In genomic region chr1:211261229-211261628, GRCh38 we compare ENCODE assay signal across 8 cellular contexts. TPM values are rescaled to one million over a fixed set of nuclear protein-coding genes. Genes with fewer than 3 reads are reported as not detected.
DNase-seq lines count a peak whose midpoint lies in the region; ATAC-seq and TF ChIP-seq lines count a peak whose summit lies in the region.

No MANE protein-coding gene starts in this region.

- H3K56ac ChIP-seq in IMR-90 (ENCODE audit: extremely low read depth, insufficient read depth, low read length) = no peak overlapping the region

- dilution Hi-C loops in IMR-90 (cut with HindIII; ENCODE audit: low sequenced_read_pairs, unreplicated experiment) = no loop called here

- H3K23ac ChIP-seq in IMR-90 (ENCODE audit: low read depth, low read length) = 0 out of 2 replicates have a peak overlapping the region, but pooled peaks have one; percentile 68

- H2BK120ac ChIP-seq in IMR-90 (ENCODE audit: low read depth, low read length) = no peak overlapping the region

- no peak overlapping the region for H3K18ac ChIP-seq in IMR-90 (ENCODE audit: low read depth, low read length)

- no peak for TF ChIP-seq POLR2A in IMR-90 (IDR thresholded peaks at IDR 0.05; ENCODE audit: low read depth, low read length)

- no peaks in the 10 kb centered on the region for H3K9me1 ChIP-seq in IMR-90 (ENCODE audit: insufficient read depth, low read length)

- H2BK20ac ChIP-seq in IMR-90 (ENCODE audit: low read depth, low read length) = no peak overlapping the region

- no peaks in the 10 kb centered on the region for H4K20me1 ChIP-seq in IMR-90 (ENCODE audit: insufficient read depth, low read length)

- peak overlapping the region; percentile 97 for H3K4me2 ChIP-seq in IMR-90 (ENCODE audit: low read depth, low read length)

- H2BK5ac ChIP-seq in IMR-90 (ENCODE audit: low read depth, low read length, poor library complexity, severe bottlenecking) = peak overlapping the region; percentile 38

- H2BK15ac ChIP-seq in IMR-90 (ENCODE audit: low read depth, low read length) = no peak overlapping the region

- H3K36me3 ChIP-seq in ACC112 (ENCODE audit: insufficient read depth, low read length) (no peaks in the 10 kb centered on the region; the same call in 1 of the 2 replicates), IMR-90 (ENCODE audit: control insufficient read depth, insufficient read depth, low read length) (peaks cover 3% of the 10 kb centered on the region; the same call in 1 of the 2 replicates), muscle layer of duodenum (ENCODE audit: control insufficient read depth in 1 of 2, insufficient read depth in 2 of 2, low read length in 2 of 2) (no peaks in the 10 kb centered on the region)

- TF ChIP-seq RAD21 in IMR-90 (IDR thresholded peaks at IDR 0.05; ENCODE audit: low read length) = no peak

- peak overlapping the region; percentile 3; the same call in 1 of the 2 replicates for H3K4ac ChIP-seq in IMR-90 (ENCODE audit: low read depth, low read length)

- CTCF ChIA-PET in IMR-90 (lab: Yijun Ruan, JAX) = interaction anchor here (1.4 kb wide), 1 partner anchor 11 kb away, joined by 3 read pairs; no protein-coding TSS in a partner anchor

- H3K4me1 ChIP-seq in ACC112 (ENCODE audit: control insufficient read depth, insufficient read depth, low read length, unreplicated experiment) (peaks cover 13% of the 10 kb centered on the region), IMR-90 (ENCODE audit: control insufficient read depth, insufficient read depth, low read length) (peaks cover 2% of the 10 kb centered on the region; the same call in 1 of the 2 replicates), muscle layer of duodenum (ENCODE audit: control insufficient read depth in 1 of 2, insufficient read depth in 2 of 2, low read length in 2 of 2) (peaks cover 16 to 20% of the 10 kb centered on the region in 2 donors)

- in situ Hi-C loops in IMR-90 (cut with MboI; ENCODE audit: low sequenced_read_pairs) = no loop called here
- in situ Hi-C loops in GM13976 (cut with MboI; ENCODE audit: low sequenced_read_pairs, unreplicated experiment) = no loop called here

- H2AK5ac ChIP-seq in IMR-90 (ENCODE audit: low read depth, low read length) = no peak overlapping the region

- DNase-seq in IMR-90 (no peak), cardiac fibroblast (ENCODE audit: low read depth in 2 of 2) (no peak), NCI-H1417 (lab: John Stamatoyannopoulos, UW) (no peak), NCI-H82 treated with DMSO at 0.1 percent for 48 hours (lab: John Stamatoyannopoulos, UW; ENCODE audit: unreplicated experiment) (no peak), GM13976 (ENCODE audit: low spot score) (no peak), NCI-H2196 treated with DMSO at 0.1 percent for 48 hours (lab: John Stamatoyannopoulos, UW; ENCODE audit: unreplicated experiment) (no peak)

- H3K79me2 ChIP-seq in ACC112 (ENCODE audit: control insufficient read depth, insufficient read depth, low read length, unreplicated experiment) = peaks cover 54% of the 10 kb centered on the region

- intact Hi-C loops in IMR-90 (cut with micrococcal nuclease) = no loop called here

- H3K27me3 ChIP-seq in ACC112 (ENCODE audit: insufficient read depth, low read length) (no peaks in the 10 kb centered on the region), IMR-90 (ENCODE audit: control insufficient read depth, insufficient read depth, low read length) (no peaks in the 10 kb centered on the region), muscle layer of duodenum (ENCODE audit: low read depth, low read length) (no peaks in the 10 kb centered on the region)

- POLR2A ChIA-PET in IMR-90 (lab: Charles Lee; ENCODE audit: unreplicated experiment) = interaction anchor here (1.1 kb wide), 1 partner anchor 11 kb away, joined by 4 read pairs; no protein-coding TSS in a partner anchor

- peaks cover 4 to 13% of the 10 kb centered on the region in 2 experiments for H3K79me1 ChIP-seq in IMR-90 (ENCODE audit: low read depth in 1 of 2, low read length in 2 of 2)

- no peak for ATAC-seq in IMR-90 (ENCODE audit: low read depth)

- TF ChIP-seq CTCF in IMR-90 (conservative IDR thresholded peaks at IDR 0.05; ENCODE audit: low read depth, low read length) (no peak), cardiac fibroblast (IDR thresholded peaks at IDR 0.05; ENCODE audit: low read depth, low read length) (no peak), GM13976 (IDR thresholded peaks at IDR 0.05; ENCODE audit: borderline replicate concordance, control extremely low read depth, extremely low read depth, insufficient read depth, missing control alignments) (no peak)

- H3K4me3 ChIP-seq in ACC112 (ENCODE audit: low read depth, low read length) = peak overlapping the region; percentile 96
- peak overlapping the region; percentile 100; the same call in 1 of the 2 replicates for H3K4me3 ChIP-seq in IMR-90 (ENCODE audit: insufficient read depth, low read depth, low read length)
- H3K4me3 ChIP-seq in cardiac fibroblast (replicated peaks in 1 of 2; ENCODE audit: low read depth in 2 of 2, low read length in 2 of 2) = peak overlapping the region; percentile 89 to 92
- peak overlapping the region; percentile 73 to 98 for H3K4me3 ChIP-seq in muscle layer of duodenum (ENCODE audit: low read depth in 1 of 2, low read length in 2 of 2)

- H4K91ac ChIP-seq in IMR-90 (ENCODE audit: insufficient read depth, low read depth, low read length) = no peak overlapping the region

- no peak overlapping the region for H3K14ac ChIP-seq in IMR-90 (replicated peaks; ENCODE audit: low read depth, low read length)

- H4K5ac ChIP-seq in IMR-90 (ENCODE audit: low read depth, low read length) = no peak overlapping the region

- H3K9me3 ChIP-seq in IMR-90 (ENCODE audit: control insufficient read depth, insufficient read depth, low read length) = no peaks in the 10 kb centered on the region
- H3K9me3 ChIP-seq in muscle layer of duodenum (ENCODE audit: control insufficient read depth in 1 of 2, low read length in 2 of 2) = no peaks in the 10 kb centered on the region

- H2AFZ ChIP-seq in ACC112 (ENCODE audit: low read length, unreplicated experiment) = peak overlapping the region; percentile 45
- H2AFZ ChIP-seq in IMR-90 (replicated peaks; ENCODE audit: low read length, poor library complexity) = no peak overlapping the region

- peak overlapping the region; percentile 92 for H3K9ac ChIP-seq in IMR-90 (ENCODE audit: low read depth, low read length)

- H4K8ac ChIP-seq in IMR-90 (ENCODE audit: low read depth in 2 of 2, low read length in 2 of 2) = peak overlapping the region in 1 of 2 experiments; percentile 37; a peak in 1 of 4 replicates

- no peak overlapping the region for H2AK9ac ChIP-seq in IMR-90 (replicated peaks; ENCODE audit: low read depth, low read length, poor library complexity)

- H3K27ac ChIP-seq in ACC112 (ENCODE audit: low read depth, low read length) (peak overlapping the region; percentile 32; the same call in 1 of the 2 replicates), IMR-90 (ENCODE audit: insufficient read depth, low read length) (no peak overlapping the region), muscle layer of duodenum (ENCODE audit: low read length) (peak overlapping the region; percentile 12)

- BruUV-seq in IMR-90 (replicated peaks; lab: Mats Ljungman, UMichigan) = no TSS peak

- WGBS in IMR-90 (ENCODE audit: extremely low coverage in 2 of 2, insufficient read length in 1 of 2), 2 experiments = no CpG with 5 or more reads among the region's 2 CpGs

TF ChIP-seq in IMR-90, 13 proteins besides CTCF, POLR2A, EP300 and RAD21:
- TF ChIP-seq SMC3 (IDR thresholded peaks at IDR 0.05; ENCODE audit: low read depth, low read length) (no peak), RFX5 (IDR thresholded peaks at IDR 0.05; ENCODE audit: low read depth, low read length) (no peak), MAZ (IDR thresholded peaks at IDR 0.05; ENCODE audit: borderline replicate concordance, low read depth, low read length) (no peak), CEBPB (IDR thresholded peaks at IDR 0.05; ENCODE audit: low read depth, low read length) (no peak), RCOR1 (IDR thresholded peaks at IDR 0.05; ENCODE audit: insufficient replicate concordance, low read length) (no peak), NFE2L2 (IDR thresholded peaks at IDR 0.05; ENCODE audit: low read depth, low read length) (no peak), USF2 (IDR thresholded peaks at IDR 0.05; ENCODE audit: low read depth, low read length) (no peak), ELK1 (IDR thresholded peaks at IDR 0.05; ENCODE audit: borderline replicate concordance, low read depth, low read length) (no peak), MXI1 (IDR thresholded peaks at IDR 0.05; ENCODE audit: borderline replicate concordance, low read depth, low read length) (no peak), FOS (IDR thresholded peaks at IDR 0.05; ENCODE audit: low read depth, low read length) (no peak), CHD1 (IDR thresholded peaks at IDR 0.05; ENCODE audit: low read depth, low read length) (no peak), BHLHE40 (IDR thresholded peaks at IDR 0.05; ENCODE audit: low read depth, low read length) (no peak), MAFK (IDR thresholded peaks at IDR 0.05; ENCODE audit: low read depth, low read length) (no peak)

RNA-seq across cellular contexts. Expression of gene RCOR3, which starts 2.1 kb away (rescaled TPM):
- 8.1 and 11.9 TPM in 2 replicates for total RNA-seq in IMR-90 (2012; rRNA removed)
- polyA plus RNA-seq in IMR-90 (2012; rRNA removed) = 15.0 and 16.4 TPM in 2 replicates
- 9.3 and 9.5 TPM in 2 replicates for polyA plus RNA-seq in IMR-90 (2012; cell fraction: cytosol; rRNA removed)
- 46.4 and 90.6 TPM in 2 replicates for polyA plus RNA-seq in IMR-90 (2012; cell fraction: nucleus; rRNA removed; ENCODE audit: low replicate concordance)
